ENCODE assay signal across 8 cellular contexts in genomic region chr1:159922499-159923202, GRCh38. TPM values are rescaled to one million over a fixed set of nuclear protein-coding genes. Genes with fewer than 3 reads are reported as not detected.
DNase-seq lines count a peak whose midpoint lies in the region; ATAC-seq and TF ChIP-seq lines count a peak whose summit lies in the region.

No MANE protein-coding gene starts in this region.

- TF ChIP-seq CTCF in IMR-90 (conservative IDR thresholded peaks at IDR 0.05; ENCODE audit: low read depth, low read length) (no peak), cardiac fibroblast (IDR thresholded peaks at IDR 0.05; ENCODE audit: low read depth, low read length) (no peak)

- in situ Hi-C loops in IMR-90 (cut with MboI; ENCODE audit: low sequenced_read_pairs), result no loop called here

- H2AK5ac ChIP-seq in IMR-90 (ENCODE audit: low read depth, low read length), result peak overlapping the region; percentile 75
- peak overlapping the region; percentile 17 for H2AK5ac ChIP-seq in mesenchymal stem cell (ENCODE audit: low read length, severe bottlenecking)

- H2BK5ac ChIP-seq in IMR-90 (ENCODE audit: low read depth, low read length, poor library complexity, severe bottlenecking) (peak overlapping the region; percentile 78), mesenchymal stem cell (ENCODE audit: low read depth, low read length, poor library complexity, severe bottlenecking) (no peak overlapping the region)

- CTCF ChIA-PET in IMR-90 (lab: Yijun Ruan, JAX), result interaction anchor here (0.9 to 1.1 kb wide), 2 partner anchors 34 to 1068 kb away, joined by 3 read pairs; no protein-coding TSS in a partner anchor

- peak overlapping the region; percentile 96 for H4K91ac ChIP-seq in IMR-90 (ENCODE audit: insufficient read depth, low read depth, low read length)
- H4K91ac ChIP-seq in mesenchymal stem cell (ENCODE audit: low read length), result peak overlapping the region; percentile 55

- dilution Hi-C loops in IMR-90 (cut with HindIII; ENCODE audit: low sequenced_read_pairs, unreplicated experiment), result no loop called here

- BruUV-seq in IMR-90 (replicated peaks; lab: Mats Ljungman, UMichigan), result no TSS peak

- H3K4me3 ChIP-seq in BLaER1 treated with 17β-estradiol and CSF1 and Interleukin-3, amounts not matched to agents 10 nM and 100 nM, result peak overlapping the region; percentile 83 to 100 (median 94)
- H3K4me3 ChIP-seq in IMR-90 (ENCODE audit: insufficient read depth, low read depth, low read length) (peak overlapping the region; percentile 83), cardiac fibroblast (replicated peaks in 1 of 2; ENCODE audit: low read depth in 2 of 2, low read length in 2 of 2) (peak overlapping the region; percentile 96 to 98), mesenchymal stem cell (ENCODE audit: insufficient read depth in 1 of 2, low read depth in 1 of 2, low read length in 2 of 2) (peak overlapping the region; percentile 37 to 98)

- no peak for TF ChIP-seq POLR2A in IMR-90 (IDR thresholded peaks at IDR 0.05; ENCODE audit: low read depth, low read length)

- H3K79me1 ChIP-seq in IMR-90 (ENCODE audit: low read depth in 1 of 2, low read length in 2 of 2) (peaks cover 8 to 66% of the 10 kb centered on the region in 2 experiments), mesenchymal stem cell (replicated peaks; ENCODE audit: low read length, poor library complexity, severe bottlenecking) (peaks cover 5% of the 10 kb centered on the region)

- H3K23ac ChIP-seq in IMR-90 (ENCODE audit: low read depth, low read length) (peak overlapping the region; percentile 69; the same call in 1 of the 2 replicates), mesenchymal stem cell (ENCODE audit: low read length in 2 of 2) (peak overlapping the region in 1 of 2 experiments; percentile 35)

- H3K4ac ChIP-seq in IMR-90 (ENCODE audit: low read depth, low read length), result peak overlapping the region; percentile 95
- peak overlapping the region; percentile 29 to 73 for H3K4ac ChIP-seq in mesenchymal stem cell (ENCODE audit: low read depth in 1 of 2, low read length in 2 of 2)

- no peaks in the 10 kb centered on the region for H3K27me3 ChIP-seq in BLaER1 treated with 17β-estradiol and CSF1 and Interleukin-3, amounts not matched to agents 10 nM and 100 nM
- H3K27me3 ChIP-seq in IMR-90 (ENCODE audit: control insufficient read depth, insufficient read depth, low read length) (no peaks in the 10 kb centered on the region), mesenchymal stem cell (ENCODE audit: control insufficient read depth in 1 of 2, insufficient read depth in 1 of 2, low read length in 2 of 2) (no peaks in the 10 kb centered on the region)

- peak overlapping the region; percentile 89 to 99 (median 97) for H3K9ac ChIP-seq in BLaER1 treated with 17β-estradiol and CSF1 and Interleukin-3, amounts not matched to agents 10 nM and 100 nM
- H3K9ac ChIP-seq in IMR-90 (ENCODE audit: low read depth, low read length), result peak overlapping the region; percentile 77
- H3K9ac ChIP-seq in mesenchymal stem cell (ENCODE audit: low read length), result peak overlapping the region; percentile 99

- peak overlapping the region; percentile 75 for H3K14ac ChIP-seq in IMR-90 (replicated peaks; ENCODE audit: low read depth, low read length)
- peak overlapping the region in 1 of 2 experiments; percentile 77 for H3K14ac ChIP-seq in mesenchymal stem cell (ENCODE audit: low read length in 2 of 2)

- peak; percentile 16 for ATAC-seq in IMR-90 (ENCODE audit: low read depth)
- ATAC-seq in GM18511 (IDR thresholded peaks at IDR 0.05; ENCODE audit: unreplicated experiment), result no peak

- peak; percentile 41 for DNase-seq in IMR-90
- DNase-seq in cardiac fibroblast (ENCODE audit: low read depth in 2 of 2), result peak; percentile 60 to 82
- DNase-seq in mesenchymal stem cell, result peak; percentile 76
- no peak for DNase-seq in SHP77 (lab: John Stamatoyannopoulos, UW)
- DNase-seq in T-helper 9 cell, result no peak
- no peak for DNase-seq in NCI-H345 treated with DMSO at 0.1 percent for 48 hours (lab: John Stamatoyannopoulos, UW; ENCODE audit: unreplicated experiment)

- peak overlapping the region; percentile 100 for H2AK9ac ChIP-seq in IMR-90 (replicated peaks; ENCODE audit: low read depth, low read length, poor library complexity)

- H2BK12ac ChIP-seq in mesenchymal stem cell (ENCODE audit: low read length in 2 of 2), result peak overlapping the region in 1 of 2 experiments; percentile 86

- peak overlapping the region; percentile 83 to 99 (median 97) for H3K4me2 ChIP-seq in BLaER1 treated with 17β-estradiol and CSF1 and Interleukin-3, amounts not matched to agents 10 nM and 100 nM
- H3K4me2 ChIP-seq in IMR-90 (ENCODE audit: low read depth, low read length) (peak overlapping the region; percentile 91), mesenchymal stem cell (ENCODE audit: low read length, poor library complexity, severe bottlenecking) (peak overlapping the region; percentile 87)

- WGBS in IMR-90 (ENCODE audit: extremely low coverage in 2 of 2, insufficient read length in 1 of 2), 2 experiments, result 5% methylated on average over 3 of the region's 8 CpGs; no CpG with 5 or more reads in 1 of the 2 experiments
- 52% methylated on average over 7 of the region's 8 CpGs for WGBS in mesenchymal stem cell

- peak overlapping the region; percentile 64; the same call in 1 of the 2 replicates for H2BK20ac ChIP-seq in IMR-90 (ENCODE audit: low read depth, low read length)

- intact Hi-C loops in IMR-90 (cut with micrococcal nuclease), result loop anchor here (10.0 kb wide), 1 partner anchor 292 kb away; no protein-coding TSS in a partner anchor

- H2BK15ac ChIP-seq in IMR-90 (ENCODE audit: low read depth, low read length) (peak overlapping the region; percentile 33; the same call in 2 of the 3 replicates), mesenchymal stem cell (ENCODE audit: low read depth, poor library complexity, severe bottlenecking) (no peak overlapping the region)

- H3K56ac ChIP-seq in IMR-90 (ENCODE audit: extremely low read depth, insufficient read depth, low read length), result peak overlapping the region; percentile 41; the same call in 1 of the 2 replicates

- peak overlapping the region; percentile 82 for H4K5ac ChIP-seq in IMR-90 (ENCODE audit: low read depth, low read length)

- no peak for TF ChIP-seq RAD21 in IMR-90 (IDR thresholded peaks at IDR 0.05; ENCODE audit: low read length)

- peaks cover 30% of the 10 kb centered on the region for H3K9me1 ChIP-seq in IMR-90 (ENCODE audit: insufficient read depth, low read length)

- H3K36me3 ChIP-seq in BLaER1 treated with 17β-estradiol and CSF1 and Interleukin-3, amounts not matched to agents 10 nM and 100 nM, result peaks cover 29 to 54% (median 43%) of the 10 kb centered on the region in 11 experiments
- peaks cover 31% of the 10 kb centered on the region for H3K36me3 ChIP-seq in IMR-90 (ENCODE audit: control insufficient read depth, insufficient read depth, low read length)
- H3K36me3 ChIP-seq in mesenchymal stem cell (ENCODE audit: control insufficient read depth in 1 of 2, insufficient read depth in 2 of 2, low read depth in 1 of 2, low read length in 2 of 2), result peaks cover 33 to 34% of the 10 kb centered on the region in 2 experiments

- H2AFZ ChIP-seq in IMR-90 (replicated peaks; ENCODE audit: low read length, poor library complexity) (peak overlapping the region; percentile 5), mesenchymal stem cell (ENCODE audit: low read depth, low read length) (no peak overlapping the region)

- peaks cover 63 to 76% (median 72%) of the 10 kb centered on the region in 10 experiments for H3K4me1 ChIP-seq in BLaER1 treated with 17β-estradiol and CSF1 and Interleukin-3, amounts not matched to agents 10 nM and 100 nM
- peaks cover 24% of the 10 kb centered on the region for H3K4me1 ChIP-seq in IMR-90 (ENCODE audit: control insufficient read depth, insufficient read depth, low read length)
- H3K4me1 ChIP-seq in mesenchymal stem cell (ENCODE audit: control insufficient read depth, insufficient read depth, low read depth, low read length), result peaks cover 45% of the 10 kb centered on the region

- peak overlapping the region; percentile 94 for H2BK120ac ChIP-seq in IMR-90 (ENCODE audit: low read depth, low read length)
- no peak overlapping the region for H2BK120ac ChIP-seq in mesenchymal stem cell (ENCODE audit: low read depth, low read length)

- peaks cover 50 to 75% (median 69%) of the 10 kb centered on the region in 11 experiments for H4K20me1 ChIP-seq in BLaER1 treated with 17β-estradiol and CSF1 and Interleukin-3, amounts not matched to agents 10 nM and 100 nM
- peaks cover 62% of the 10 kb centered on the region for H4K20me1 ChIP-seq in IMR-90 (ENCODE audit: insufficient read depth, low read length)

- POLR2A ChIA-PET in IMR-90 (lab: Charles Lee; ENCODE audit: unreplicated experiment), result interaction anchor here (1.1 kb wide), 1 partner anchor 83 kb away, joined by 16 read pairs; no protein-coding TSS in a partner anchor

- H4K8ac ChIP-seq in IMR-90 (ENCODE audit: low read depth in 2 of 2, low read length in 2 of 2) (peak overlapping the region; percentile 80 to 85), mesenchymal stem cell (ENCODE audit: low read length) (peak overlapping the region; percentile 92)

- peak overlapping the region; percentile 90 to 99 (median 97) for H3K27ac ChIP-seq in BLaER1 treated with 17β-estradiol and CSF1 and Interleukin-3, amounts not matched to agents 10 nM and 100 nM
- H3K27ac ChIP-seq in IMR-90 (ENCODE audit: insufficient read depth, low read length) (peak overlapping the region; percentile 86), mesenchymal stem cell (ENCODE audit: low read length, poor library complexity, severe bottlenecking) (peak overlapping the region; percentile 71)

- no peaks in the 10 kb centered on the region for H3K9me3 ChIP-seq in BLaER1 treated with 17β-estradiol and CSF1 and Interleukin-3, amounts not matched to agents 10 nM and 100 nM (replicated peaks in 1 of 11)
- H3K9me3 ChIP-seq in IMR-90 (ENCODE audit: control insufficient read depth, insufficient read depth, low read length) (no peaks in the 10 kb centered on the region), mesenchymal stem cell (ENCODE audit: control insufficient read depth, low read length) (no peaks in the 10 kb centered on the region)

- H3K18ac ChIP-seq in IMR-90 (ENCODE audit: low read depth, low read length), result peak overlapping the region; percentile 48
- peak overlapping the region; percentile 55 to 83 for H3K18ac ChIP-seq in mesenchymal stem cell (ENCODE audit: low read depth in 1 of 2, low read length in 2 of 2)

RNA-seq across cellular contexts. Expression of gene TAGLN2, which starts 2.7 kb away (rescaled TPM):
- total RNA-seq in IMR-90 (2012; rRNA removed), result 365 and 440 TPM in 2 replicates
- 634 and 646 TPM in 2 replicates for polyA plus RNA-seq in IMR-90 (2012; rRNA removed)
- polyA plus RNA-seq in IMR-90 (2012; cell fraction: cytosol; rRNA removed), result 328 and 686 TPM in 2 replicates
- 327 and 351 TPM in 2 replicates for polyA plus RNA-seq in IMR-90 (2012; cell fraction: nucleus; rRNA removed; ENCODE audit: low replicate concordance)
- polyA plus RNA-seq in mesenchymal stem cell (2013, experiment 1 of 2), result 328 TPM
- 330 TPM for polyA plus RNA-seq in mesenchymal stem cell (2013, experiment 2 of 2)

RNA-seq across cellular contexts. Expression of gene CFAP45, which starts 22.7 kb away (rescaled TPM):
- total RNA-seq in IMR-90 (2012; rRNA removed), result 0.56 and 0.72 TPM in 2 replicates
- polyA plus RNA-seq in IMR-90 (2012; rRNA removed), result 0.51 and 0.55 TPM in 2 replicates
- polyA plus RNA-seq in IMR-90 (2012; cell fraction: cytosol; rRNA removed), result 0.14 and 0.71 TPM in 2 replicates
- polyA plus RNA-seq in IMR-90 (2012; cell fraction: nucleus; rRNA removed; ENCODE audit: low replicate concordance), result 0.63 and 1.3 TPM in 2 replicates
- polyA plus RNA-seq in mesenchymal stem cell (2013, experiment 1 of 2), result 0.86 TPM
- polyA plus RNA-seq in mesenchymal stem cell (2013, experiment 2 of 2), result 0.71 TPM

RNA-seq across cellular contexts. Expression of gene IGSF9, which starts 22.8 kb away (rescaled TPM):
- total RNA-seq in IMR-90 (2012; rRNA removed), result not detected in 2 replicates
- polyA plus RNA-seq in IMR-90 (2012; rRNA removed), result 0.05 and 0.07 TPM in 2 replicates
- polyA plus RNA-seq in IMR-90 (2012; cell fraction: cytosol; rRNA removed), result 0.02 and 0.05 TPM in 2 replicates
- 0.07 and 0.29 TPM in 2 replicates for polyA plus RNA-seq in IMR-90 (2012; cell fraction: nucleus; rRNA removed; ENCODE audit: low replicate concordance)
- polyA plus RNA-seq in mesenchymal stem cell (2013, experiment 1 of 2), result 0.03 TPM
- 0.03 TPM for polyA plus RNA-seq in mesenchymal stem cell (2013, experiment 2 of 2)

RNA-seq across cellular contexts. Expression of gene SLAMF9, which starts 31.4 kb away (rescaled TPM):
- 0.18 and 0.28 TPM in 2 replicates for total RNA-seq in IMR-90 (2012; rRNA removed)
- polyA plus RNA-seq in IMR-90 (2012; rRNA removed), result 0.27 and 0.67 TPM in 2 replicates
- 0.14 and 0.19 TPM in 2 replicates for polyA plus RNA-seq in IMR-90 (2012; cell fraction: cytosol; rRNA removed)
- 0.07 TPM in 1 of 2 replicates, not detected in the other for polyA plus RNA-seq in IMR-90 (2012; cell fraction: nucleus; rRNA removed; ENCODE audit: low replicate concordance)
- not detected for polyA plus RNA-seq in mesenchymal stem cell (2013, experiment 1 of 2)
- polyA plus RNA-seq in mesenchymal stem cell (2013, experiment 2 of 2), result not detected

Comparison
In these comparisons a context has a peak if more than half of its experiments do, and no peak if none do; other contexts are left out.
1. DNase-seq: peak in IMR-90 (single experiment), cardiac fibroblast (2 of 2) and mesenchymal stem cell (single experiment); none in SHP77 (0 of 2), T-helper 9 cell (single experiment) and NCI-H345 treated with DMSO at 0.1 percent for 48 hours (single experiment).
2. Peak in every context shown above with its lines, with median percentiles within 50 percentile points of each other: H3K27ac ChIP-seq, H3K4me2 ChIP-seq, H3K4me3 ChIP-seq and H3K9ac ChIP-seq.